ENCODE assay signal across 25 cellular contexts in the genomic region with DNA sequence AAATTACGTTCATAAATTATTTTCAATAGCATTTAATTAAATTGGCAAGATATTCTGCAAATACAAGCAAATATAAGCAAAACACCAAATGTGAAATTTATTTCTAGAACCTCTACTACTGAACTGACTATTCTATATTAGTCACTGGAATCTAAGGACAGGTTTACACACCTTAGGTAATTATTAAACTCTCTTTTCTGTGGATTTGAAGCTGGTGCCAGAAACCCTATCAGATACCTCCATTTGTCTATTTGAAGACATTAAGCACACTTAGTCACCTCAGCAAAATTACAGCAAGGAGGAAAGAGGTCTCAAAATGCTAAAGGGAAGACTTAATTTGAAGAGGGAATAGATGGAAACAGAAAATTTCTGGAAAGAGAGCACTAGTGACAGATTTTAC.
A peak's percentile ranks its signal among the peaks of the same experiment; 100 is the strongest.
DNase-seq lines count a peak whose midpoint lies in the region; ATAC-seq, FAIRE-seq and TF ChIP-seq lines count a peak whose summit lies in the region.
"Had no signal": no experiment of that assay in that cellular context is flagged by ENCODE, and none has a peak within 500 bp of the region (broad histone marks: within the 10 kb centered on the region; RNA-seq: fewer than 3 reads in every experiment).

No MANE protein-coding gene starts in this region.

- no peaks in the 10 kb centered on the region for H3K4me1 Mint-ChIP-seq in activated CD8-positive, alpha-beta memory T cell treated with anti-CD3 and anti-CD28 coated beads, Interleukin-2, amount 10 ng/mL, durations not matched to agents 7 days and 5 days
- H3K4me1 Mint-ChIP-seq: H9, IgD-negative memory B cell had no signal

- ATAC-seq in pancreas (peak; percentile 92 to 99 (median 97)), HG03025 (IDR thresholded peaks at IDR 0.05; ENCODE audit: low FRiP score, unreplicated experiment) (no peak)
- no peak for ATAC-seq in activated CD8-positive, alpha-beta memory T cell treated with anti-CD3 and anti-CD28 coated beads, Interleukin-2, amount 10 ng/mL, durations not matched to agents 7 days and 5 days
- ATAC-seq: Panc1 had no signal

- H3K4me3 ChIP-seq in pancreas, result no peak overlapping the region

- CTCF ChIA-PET in activated CD8-positive, alpha-beta memory T cell treated with anti-CD3 and anti-CD28 coated beads, Interleukin-2, amount 10 ng/mL, durations not matched to agents 7 days and 5 days (lab: Charles Lee), result no interaction called here

- H3K36me3 ChIP-seq in pancreas, result peaks cover 0 to 25% (median 5%) of the 10 kb centered on the region in 3 donors

- peaks cover 6 to 13% (median 13%) of the 10 kb centered on the region in 3 donors for H3K4me1 ChIP-seq in pancreas
- H3K4me1 ChIP-seq: BE2C had no signal

- H3K9me3 Mint-ChIP-seq in activated CD8-positive, alpha-beta memory T cell treated with anti-CD3 and anti-CD28 coated beads, Interleukin-2, amount 10 ng/mL, durations not matched to agents 7 days and 5 days (ENCODE audit: low read depth), result no peaks in the 10 kb centered on the region
- H3K9me3 Mint-ChIP-seq: H9, IgD-negative memory B cell had no signal

- WGBS in pancreas, 2 donors, result 15 to 25% methylated on average over 1 of the region's 1 CpG

- peak; percentile 61 for DNase-seq in DMS53 (lab: John Stamatoyannopoulos, UW)
- DNase-seq in SW480 (ENCODE audit: low spot score), result peak; percentile 2
- DNase-seq in kidney tubule cell (ENCODE audit: low spot score), result peak; percentile 82
- DNase-seq in pancreas, result no peak
- DNase-seq in stimulated activated CD4-positive, alpha-beta T cell treated with anti-CD3 and anti-CD28 coated beads, Interleukin-15, amount 100 ng/mL, for 24 hours, result no peak
- no peak for DNase-seq in activated CD8-positive, alpha-beta memory T cell treated with anti-CD3 and anti-CD28 coated beads, Interleukin-2, amount 10 ng/mL, durations not matched to agents 7 days and 5 days
- DNase-seq: BE2C; Caco-2; CD4-positive, CD25-positive, alpha-beta regulatory T cell; DMS153; H9; Kasumi-1; MM.1S; NCI-H1092; NCI-H146; NCI-H2029 treated with DMSO at 0.1 percent for 48 hours; NCI-H2171; NCI-H446; NCI-H526 treated with DMSO at 0.1 percent for 48 hours; Right ventricle myocardium superior had no signal

- H3K4me3 Mint-ChIP-seq in activated CD8-positive, alpha-beta memory T cell treated with anti-CD3 and anti-CD28 coated beads, Interleukin-2, amount 10 ng/mL, durations not matched to agents 7 days and 5 days, result no peak overlapping the region
- H3K4me3 Mint-ChIP-seq: CD4-positive, CD25-positive, alpha-beta regulatory T cell; H9; IgD-negative memory B cell had no signal

- no peaks in the 10 kb centered on the region for H3K27me3 Mint-ChIP-seq in activated CD8-positive, alpha-beta memory T cell treated with anti-CD3 and anti-CD28 coated beads, Interleukin-2, amount 10 ng/mL, durations not matched to agents 7 days and 5 days
- H3K27me3 Mint-ChIP-seq: CD4-positive, CD25-positive, alpha-beta regulatory T cell; IgD-negative memory B cell had no signal

- no peaks in the 10 kb centered on the region for H3K9me3 ChIP-seq in pancreas
- H3K9me3 ChIP-seq: BE2C, Caco-2 had no signal

- intact Hi-C loops in pancreas (cut with DNase I), result no loop called here

- no peak for FAIRE-seq in pancreas (lab: Jason Lieb, UNC)
- FAIRE-seq: GM12892, GM18507 had no signal

- TF ChIP-seq CTCF in pancreas (IDR thresholded peaks at IDR 0.05), result no peak

- peak overlapping the region in 1 of 4 donors; percentile 21 for H3K27ac ChIP-seq in pancreas

- H3K36me3 Mint-ChIP-seq in activated CD8-positive, alpha-beta memory T cell treated with anti-CD3 and anti-CD28 coated beads, Interleukin-2, amount 10 ng/mL, durations not matched to agents 7 days and 5 days, result peaks cover 17% of the 10 kb centered on the region

- no peaks in the 10 kb centered on the region for H3K27me3 ChIP-seq in pancreas
- H3K27me3 ChIP-seq: BE2C had no signal

- H3K27ac Mint-ChIP-seq in activated CD8-positive, alpha-beta memory T cell treated with anti-CD3 and anti-CD28 coated beads, Interleukin-2, amount 10 ng/mL, durations not matched to agents 7 days and 5 days, result no peak overlapping the region
- H3K27ac Mint-ChIP-seq: CD4-positive, CD25-positive, alpha-beta regulatory T cell; H9; IgD-negative memory B cell had no signal

Comparison
In these comparisons a context has a peak if more than half of its experiments do, and no peak if none do; other contexts are left out.
1. DNase-seq: peak in DMS53 (single experiment), SW480 (single experiment) and kidney tubule cell (single experiment); none in pancreas (0 of 6), stimulated activated CD4-positive, alpha-beta T cell treated with anti-CD3 and anti-CD28 coated beads, Interleukin-15, amount 100 ng/mL, for 24 hours (single experiment) and activated CD8-positive, alpha-beta memory T cell treated with anti-CD3 and anti-CD28 coated beads, Interleukin-2, amount 10 ng/mL, durations not matched to agents 7 days and 5 days (single experiment).
2. ATAC-seq: peak in pancreas (4 of 4); none in activated CD8-positive, alpha-beta memory T cell treated with anti-CD3 and anti-CD28 coated beads, Interleukin-2, amount 10 ng/mL, durations not matched to agents 7 days and 5 days (single experiment) and HG03025 (single experiment).